Comparison of ENCODE assay signal across 8 cellular contexts in the genomic region with DNA sequence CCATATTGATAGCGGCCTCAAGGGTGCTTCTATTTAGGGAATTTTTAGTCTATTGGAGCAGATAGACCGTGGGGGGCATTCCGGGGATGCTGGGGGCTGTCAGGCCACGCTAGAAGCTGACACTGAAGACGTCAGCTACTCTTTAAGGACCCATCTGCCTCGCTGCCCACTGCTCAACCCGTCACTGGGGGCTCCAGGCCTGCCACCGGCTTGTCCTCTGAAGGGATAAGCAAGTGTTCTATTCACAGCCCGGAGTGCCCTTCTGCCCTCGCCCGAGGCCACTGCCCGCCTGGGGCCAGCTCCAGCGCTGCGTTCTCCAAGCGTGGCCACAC. TPM values are rescaled to one million over a fixed set of nuclear protein-coding genes. Genes with fewer than 3 reads are reported as not detected.
A peak's percentile ranks its signal among the peaks of the same experiment; 100 is the strongest.
DNase-seq lines count a peak whose midpoint lies in the region; ATAC-seq and TF ChIP-seq lines count a peak whose summit lies in the region.

No MANE protein-coding gene starts in this region.

- peak overlapping the region; percentile 87; the same call in 1 of the 2 replicates for H2AFZ ChIP-seq in OCI-LY1 (ENCODE audit: low read length)

- no peak for TF ChIP-seq CTCF in GM12875 (IDR thresholded peaks at IDR 0.05; ENCODE audit: borderline replicate concordance, insufficient read depth, low read depth, low read length)
- no peak for TF ChIP-seq CTCF in OCI-LY1 (IDR thresholded peaks at IDR 0.05; ENCODE audit: low read length)
- no peak for TF ChIP-seq CTCF in progenitor cell of endocrine pancreas (IDR thresholded peaks at IDR 0.05; ENCODE audit: unreplicated experiment)

- ATAC-seq in GM18511 (IDR thresholded peaks at IDR 0.05; ENCODE audit: unreplicated experiment) = no peak

- no peak overlapping the region for H3K27ac Mint-ChIP-seq in progenitor cell of endocrine pancreas

- H3K4me3 Mint-ChIP-seq in progenitor cell of endocrine pancreas (ENCODE audit: low read depth) = peak overlapping the region; percentile 56

- H3K4me1 ChIP-seq in OCI-LY1 (ENCODE audit: insufficient read depth, low read length, severe bottlenecking) = peaks cover 16% of the 10 kb centered on the region

- H3K27ac ChIP-seq in OCI-LY1 (ENCODE audit: low read depth, low read length, poor library complexity, severe bottlenecking) (no peak overlapping the region), epithelial cell of prostate (peak overlapping the region; percentile 71)

- H3K4me1 Mint-ChIP-seq in progenitor cell of endocrine pancreas (ENCODE audit: low read depth) = peaks cover 13% of the 10 kb centered on the region

- no peaks in the 10 kb centered on the region for H3K9me3 ChIP-seq in OCI-LY1 (ENCODE audit: low read length)

- peaks cover 5% of the 10 kb centered on the region for H3K36me3 Mint-ChIP-seq in progenitor cell of endocrine pancreas (ENCODE audit: insufficient read depth)

- peaks cover 24% of the 10 kb centered on the region for H3K9me3 Mint-ChIP-seq in progenitor cell of endocrine pancreas (ENCODE audit: low read depth)

- no peaks in the 10 kb centered on the region for H4K20me1 ChIP-seq in OCI-LY1 (ENCODE audit: insufficient read depth, low read length)

- H3K9ac ChIP-seq in OCI-LY1 (ENCODE audit: low read length) = peak overlapping the region; percentile 78

- H3K4me3 ChIP-seq in GM12875 (ENCODE audit: low read depth, low read length) (peak overlapping the region; percentile 63), OCI-LY1 (ENCODE audit: low read depth, low read length, poor library complexity, severe bottlenecking) (peak overlapping the region; percentile 72)

- DNase-seq in epithelial cell of prostate (ENCODE audit: low read depth, low spot score) (no peak), progenitor cell of endocrine pancreas (ENCODE audit: low spot score, unreplicated experiment) (no peak), DMS153 treated with DMSO at 0.1 percent for 48 hours (lab: John Stamatoyannopoulos, UW; ENCODE audit: unreplicated experiment) (no peak)
- DNase-seq in stimulated activated CD4-positive, alpha-beta T cell treated with anti-CD3 and anti-CD28 coated beads, Interleukin-2, amount 100 ng/mL, for 24 hours = no peak
- DNase-seq in stimulated activated CD4-positive, alpha-beta T cell treated with anti-CD3 and anti-CD28 coated beads, Interleukin-4, amount 100 ng/mL, for 4 hours = no peak

- H3K4me2 ChIP-seq in OCI-LY1 (ENCODE audit: low read length) = peak overlapping the region; percentile 83

- no peaks in the 10 kb centered on the region for H3K79me2 ChIP-seq in OCI-LY1 (ENCODE audit: insufficient read depth, low read length)

- peaks cover 14% of the 10 kb centered on the region for H3K36me3 ChIP-seq in OCI-LY1 (ENCODE audit: insufficient read depth, low read length)

- H3K9me2 ChIP-seq in OCI-LY1 (ENCODE audit: low read depth, low read length) = no peaks in the 10 kb centered on the region

- H3K27me3 Mint-ChIP-seq in progenitor cell of endocrine pancreas = peaks cover 4% of the 10 kb centered on the region

- no peaks in the 10 kb centered on the region for H3F3A ChIP-seq in OCI-LY1 (ENCODE audit: insufficient read depth, low read length)

- H3K27me3 ChIP-seq in OCI-LY1 (ENCODE audit: insufficient read depth, low read length) = no peaks in the 10 kb centered on the region

RNA-seq across cellular contexts. Expression of a gene that starts 0.7 kb away (rescaled TPM):
- 32.1 and 33.3 TPM in 2 replicates for total RNA-seq in progenitor cell of endocrine pancreas
